ENCODE assay signal across 34 cellular contexts in the genomic region with DNA sequence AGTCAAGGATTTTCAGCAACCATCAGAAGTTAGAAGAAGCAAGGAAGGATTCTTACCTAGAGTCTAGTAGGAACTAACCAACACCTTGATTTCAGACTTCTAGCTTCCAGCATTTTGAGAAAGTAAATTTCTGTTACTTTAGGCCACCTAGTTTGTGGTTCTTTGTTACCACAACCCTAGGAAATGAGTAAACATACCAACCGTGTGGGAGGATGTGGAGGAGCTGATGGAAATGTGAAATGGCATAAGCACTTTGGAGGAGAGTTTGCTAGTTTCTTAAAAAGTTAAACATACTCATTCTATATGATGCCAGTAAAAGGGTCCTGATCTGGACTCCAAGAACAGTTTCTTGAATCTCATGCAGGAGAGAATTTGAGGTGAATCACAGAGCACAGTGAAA.
"Had no signal": no experiment of that assay in that cellular context is flagged by ENCODE, and none has a peak within 500 bp of the region (broad histone marks: within the 10 kb centered on the region; RNA-seq: fewer than 3 reads in every experiment).

No MANE protein-coding gene starts in this region.

- H3K36me3 ChIP-seq: colonic mucosa, gastrocnemius medialis, sigmoid colon, thoracic aorta, vagina had no signal

- FAIRE-seq: bronchial epithelial cell, endometrium, keratinocyte, small intestine had no signal

- H3K4me1 ChIP-seq: colonic mucosa, gastrocnemius medialis, parathyroid adenoma, psoas muscle, sigmoid colon, vagina had no signal

- H3K9ac ChIP-seq: parathyroid adenoma had no signal

- H3K27me3 Mint-ChIP-seq: activated B cell treated with CpG ODN at 0.5 μM for 24 hours; activated naive CD4-positive, alpha-beta T cell treated with anti-CD3 and anti-CD28 coated beads, Interleukin-2, amount 10 ng/mL, durations not matched to agents 7 days and 5 days; activated naive CD8-positive, alpha-beta T cell treated with anti-CD3 and anti-CD28 coated beads, Interleukin-2, amount 10 ng/mL, durations not matched to agents 7 days and 5 days; central memory CD8-positive, alpha-beta T cell; memory B cell; naive thymus-derived CD8-positive, alpha-beta T cell; stimulated activated naive CD8-positive, alpha-beta T cell treated with anti-CD3 and anti-CD28 coated beads, Interleukin-15, Interleukin-2, amounts not matched to agents 100 ng/mL and 50 ng/mL, for 24 hours had no signal

- H3K27me3 ChIP-seq: colonic mucosa, gastrocnemius medialis, hepatocyte, sigmoid colon, vagina had no signal

- ATAC-seq: gastrocnemius medialis; left colon; naive thymus-derived CD8-positive, alpha-beta T cell; psoas muscle; stimulated activated effector memory CD8-positive, alpha-beta T cell treated with anti-CD3 and anti-CD28 coated beads, Interleukin-12 subunit alpha, Interleukin-12 subunit beta, amount 100 ng/mL, for 72 hours had no signal

- H3K27ac Mint-ChIP-seq: activated B cell treated with CpG ODN at 0.5 μM for 24 hours; activated naive CD4-positive, alpha-beta T cell treated with anti-CD3 and anti-CD28 coated beads, Interleukin-2, amount 10 ng/mL, durations not matched to agents 7 days and 5 days; activated naive CD8-positive, alpha-beta T cell treated with anti-CD3 and anti-CD28 coated beads, Interleukin-2, amount 10 ng/mL, durations not matched to agents 7 days and 5 days; memory B cell; naive thymus-derived CD8-positive, alpha-beta T cell; stimulated activated effector memory CD8-positive, alpha-beta T cell treated with anti-CD3 and anti-CD28 coated beads, Interleukin-12 subunit alpha, Interleukin-12 subunit beta, amount 100 ng/mL, for 72 hours; stimulated activated naive CD8-positive, alpha-beta T cell treated with anti-CD3 and anti-CD28 coated beads, Interleukin-15, Interleukin-2, amounts not matched to agents 100 ng/mL and 50 ng/mL, for 24 hours; T-helper 2 cell treated with Interferon-gamma antibody and Interleukin-4, amounts not matched to agents 5 μg/mL and 100 μg/mL, for 36 hours had no signal

- H3K79me2 ChIP-seq: hepatocyte, parathyroid adenoma had no signal

- H3K4me3 ChIP-seq: colonic mucosa, gastrocnemius medialis, hepatocyte, psoas muscle, sigmoid colon, thoracic aorta, vagina had no signal

- H3K27ac ChIP-seq: colonic mucosa, epithelial cell of prostate, gastrocnemius medialis, hepatocyte, parathyroid adenoma, psoas muscle, sigmoid colon, thoracic aorta, vagina had no signal

- H3K4me2 ChIP-seq: hepatocyte had no signal

- H3K4me3 Mint-ChIP-seq: activated B cell treated with CpG ODN at 0.5 μM for 24 hours; activated naive CD4-positive, alpha-beta T cell treated with anti-CD3 and anti-CD28 coated beads, Interleukin-2, amount 10 ng/mL, durations not matched to agents 7 days and 5 days; activated naive CD8-positive, alpha-beta T cell treated with anti-CD3 and anti-CD28 coated beads, Interleukin-2, amount 10 ng/mL, durations not matched to agents 7 days and 5 days; central memory CD8-positive, alpha-beta T cell; memory B cell; naive thymus-derived CD8-positive, alpha-beta T cell; neural crest cell; stimulated activated effector memory CD8-positive, alpha-beta T cell treated with anti-CD3 and anti-CD28 coated beads, Interleukin-12 subunit alpha, Interleukin-12 subunit beta, amount 100 ng/mL, for 72 hours; stimulated activated naive CD8-positive, alpha-beta T cell treated with anti-CD3 and anti-CD28 coated beads, Interleukin-15, Interleukin-2, amounts not matched to agents 100 ng/mL and 50 ng/mL, for 24 hours; T-helper 2 cell treated with Interferon-gamma antibody and Interleukin-4, amounts not matched to agents 5 μg/mL and 100 μg/mL, for 36 hours had no signal

- H2AFZ ChIP-seq: hepatocyte, parathyroid adenoma had no signal

- H3K4me1 Mint-ChIP-seq: activated B cell treated with CpG ODN at 0.5 μM for 24 hours; activated naive CD4-positive, alpha-beta T cell treated with anti-CD3 and anti-CD28 coated beads, Interleukin-2, amount 10 ng/mL, durations not matched to agents 7 days and 5 days; central memory CD8-positive, alpha-beta T cell; memory B cell; naive thymus-derived CD8-positive, alpha-beta T cell; neural crest cell; stimulated activated effector memory CD8-positive, alpha-beta T cell treated with anti-CD3 and anti-CD28 coated beads, Interleukin-12 subunit alpha, Interleukin-12 subunit beta, amount 100 ng/mL, for 72 hours had no signal

- H3K9me3 Mint-ChIP-seq: T-helper 2 cell treated with Interferon-gamma antibody and Interleukin-4, amounts not matched to agents 5 μg/mL and 100 μg/mL, for 36 hours had no signal

- DNase-seq: activated B cell treated with CpG ODN at 0.5 μM for 24 hours; activated CD4-positive, alpha-beta T cell treated with anti-CD3 and anti-CD28 coated beads for 4 hours; activated CD4-positive, alpha-beta T cell treated with anti-CD3 and anti-CD28 coated beads, Interleukin-2, amount 50 U/mL, for 4 hours; activated effector memory CD4-positive, alpha-beta T cell treated with anti-CD3 and anti-CD28 coated beads, Interleukin-2, amount 50 U/mL, for 16 hours; activated naive CD4-positive, alpha-beta T cell treated with anti-CD3 and anti-CD28 coated beads, Interleukin-2, amount 10 ng/mL, durations not matched to agents 7 days and 5 days; activated naive CD8-positive, alpha-beta T cell treated with anti-CD3 and anti-CD28 coated beads, Interleukin-2, amount 10 ng/mL, durations not matched to agents 7 days and 5 days; activated T-cell treated with anti-CD3 and anti-CD28 coated beads for 4 hours; amniotic stem cell; colonic mucosa; effector CD8-positive, alpha-beta T cell; gastrocnemius medialis; left colon; midbrain; naive thymus-derived CD8-positive, alpha-beta T cell; nucleus accumbens; psoas muscle; sigmoid colon; small intestine; stimulated activated CD4-positive, alpha-beta T cell treated with anti-CD3 and anti-CD28 coated beads, Interleukin-4, amount 100 ng/mL, for 24 hours; trophoblast cell had no signal

- H3K9me3 ChIP-seq: colonic mucosa, gastrocnemius medialis, psoas muscle, sigmoid colon, thoracic aorta, vagina had no signal

- H3K36me3 Mint-ChIP-seq: activated naive CD4-positive, alpha-beta T cell treated with anti-CD3 and anti-CD28 coated beads, Interleukin-2, amount 10 ng/mL, durations not matched to agents 7 days and 5 days; activated naive CD8-positive, alpha-beta T cell treated with anti-CD3 and anti-CD28 coated beads, Interleukin-2, amount 10 ng/mL, durations not matched to agents 7 days and 5 days; memory B cell; naive thymus-derived CD8-positive, alpha-beta T cell; stimulated activated effector memory CD8-positive, alpha-beta T cell treated with anti-CD3 and anti-CD28 coated beads, Interleukin-12 subunit alpha, Interleukin-12 subunit beta, amount 100 ng/mL, for 72 hours had no signal
